12 cellular contexts compared by ENCODE assay signal in genomic region chr7:2796358-2797352, GRCh38. TPM values are rescaled to one million over a fixed set of nuclear protein-coding genes. Genes with fewer than 3 reads are reported as not detected.
DNase-seq lines count a peak whose midpoint lies in the region; TF ChIP-seq lines count a peak whose summit lies in the region.
"Had no signal": no experiment of that assay in that cellular context is flagged by ENCODE, and none has a peak within 500 bp of the region (broad histone marks: within the 10 kb centered on the region; RNA-seq: fewer than 3 reads in every experiment).

No MANE protein-coding gene starts in this region.

- no peak overlapping the region for H3K9ac ChIP-seq in BLaER1 treated with 17β-estradiol and CSF1 and Interleukin-3, amounts not matched to agents 10 nM and 100 nM

- peak overlapping the region in 1 of 11 experiments; percentile 10; a peak in 2 of 22 replicates for H3K27ac ChIP-seq in BLaER1 treated with 17β-estradiol and CSF1 and Interleukin-3, amounts not matched to agents 10 nM and 100 nM
- H3K27ac ChIP-seq in sigmoid colon (peak overlapping the region; percentile 48 to 69 (median 54)), WERI-Rb-1 (no peak overlapping the region)
- H3K27ac ChIP-seq in effector memory CD4-positive, alpha-beta T cell (ENCODE audit: insufficient read depth, low read length, poor library complexity, severe bottlenecking), result no peak overlapping the region

- H3K4me1 ChIP-seq in BLaER1 treated with 17β-estradiol and CSF1 and Interleukin-3, amounts not matched to agents 10 nM and 100 nM, result peaks cover 23 to 44% (median 42%) of the 10 kb centered on the region in 10 experiments
- peaks cover 0 to 29% (median 23%) of the 10 kb centered on the region in 4 donors for H3K4me1 ChIP-seq in sigmoid colon
- H3K4me1 ChIP-seq in effector memory CD4-positive, alpha-beta T cell (ENCODE audit: control insufficient read depth, insufficient read depth, low read length, poor library complexity, severe bottlenecking), result no peaks in the 10 kb centered on the region
- H3K4me1 ChIP-seq: prostate gland had no signal

- TF ChIP-seq EP300 in sigmoid colon (IDR thresholded peaks at IDR 0.05), result no peak

- H3K27me3 ChIP-seq in BLaER1 treated with 17β-estradiol and CSF1 and Interleukin-3, amounts not matched to agents 10 nM and 100 nM, result no peaks in the 10 kb centered on the region
- H3K27me3 ChIP-seq in sigmoid colon (no peaks in the 10 kb centered on the region), WERI-Rb-1 (ENCODE audit: insufficient read depth, low read depth, severe bottlenecking) (no peaks in the 10 kb centered on the region)
- H3K27me3 ChIP-seq in effector memory CD4-positive, alpha-beta T cell (replicated peaks; ENCODE audit: control insufficient read depth, insufficient read depth, low read length, poor library complexity, severe bottlenecking), result no peaks in the 10 kb centered on the region

- H3K36me3 ChIP-seq in BLaER1 treated with 17β-estradiol and CSF1 and Interleukin-3, amounts not matched to agents 10 nM and 100 nM, result peaks cover 35 to 64% (median 39%) of the 10 kb centered on the region in 11 experiments
- H3K36me3 ChIP-seq in sigmoid colon, result peaks cover 0 to 20% (median 6%) of the 10 kb centered on the region in 4 donors
- peaks cover 19% of the 10 kb centered on the region for H3K36me3 ChIP-seq in effector memory CD4-positive, alpha-beta T cell (ENCODE audit: control insufficient read depth, insufficient read depth, low read length)
- H3K36me3 ChIP-seq in WERI-Rb-1, result peaks cover 25% of the 10 kb centered on the region
- H3K36me3 ChIP-seq: prostate gland had no signal

- no peak overlapping the region for H3K4me3 ChIP-seq in BLaER1 treated with 17β-estradiol and CSF1 and Interleukin-3, amounts not matched to agents 10 nM and 100 nM
- H3K4me3 ChIP-seq in cardiac fibroblast (replicated peaks in 1 of 2; ENCODE audit: low read depth in 2 of 2, low read length in 2 of 2), result peak overlapping the region in 1 of 2 donors; percentile 33
- no peak overlapping the region for H3K4me3 ChIP-seq in sigmoid colon
- no peak overlapping the region for H3K4me3 ChIP-seq in effector memory CD4-positive, alpha-beta T cell (ENCODE audit: insufficient read depth, low read depth, low read length, poor library complexity, severe bottlenecking)
- no peak overlapping the region for H3K4me3 ChIP-seq in WERI-Rb-1 (ENCODE audit: low read depth, low read length)
- H3K4me3 ChIP-seq: prostate gland had no signal

- intact Hi-C loops in sigmoid colon (cut with DNase I), result no loop called here

- TF ChIP-seq CTCF in cardiac fibroblast (IDR thresholded peaks at IDR 0.05; ENCODE audit: low read depth, low read length), result no peak
- no peak for TF ChIP-seq CTCF in sigmoid colon (IDR thresholded peaks at IDR 0.05)
- TF ChIP-seq CTCF in WERI-Rb-1 (IDR thresholded peaks at IDR 0.05; ENCODE audit: low read depth, low read length), result no peak

- TF ChIP-seq POLR2A in sigmoid colon (IDR thresholded peaks at IDR 0.05), result no peak

- DNase-seq in cardiac fibroblast (ENCODE audit: low read depth in 2 of 2) (peak; percentile 92 to 99), inferior parietal cortex (ENCODE audit: extremely low spot score) (peak; percentile 53), sigmoid colon (peak; percentile 91), WERI-Rb-1 (no peak), NCI-H2029 (lab: John Stamatoyannopoulos, UW) (no peak), NCI-H446 treated with DMSO at 0.1 percent for 48 hours (lab: John Stamatoyannopoulos, UW) (no peak)
- no peak for DNase-seq in effector memory CD4-positive, alpha-beta T cell
- DNase-seq: activated CD4-positive, alpha-beta T cell treated with anti-CD3 and anti-CD28 coated beads, Interleukin-2, amount 50 U/mL, for 4 hours; CD4-positive, CD25-positive, alpha-beta regulatory T cell; NCI-H1694 had no signal

- H3K4me2 ChIP-seq in BLaER1 treated with 17β-estradiol and CSF1 and Interleukin-3, amounts not matched to agents 10 nM and 100 nM, result peak overlapping the region in 9 of 11 experiments; percentile 8 to 30 (median 16); a peak in 9 of 22 replicates

- WGBS in sigmoid colon, 2 donors, result 84 to 85% methylated on average over 20 of the region's 20 CpGs

- peaks cover 8 to 61% (median 37%) of the 10 kb centered on the region in 11 experiments; a peak in 13 of 22 replicates for H4K20me1 ChIP-seq in BLaER1 treated with 17β-estradiol and CSF1 and Interleukin-3, amounts not matched to agents 10 nM and 100 nM

- peaks cover 0 to 11% (median 4%) of the 10 kb centered on the region in 11 experiments; a peak in 7 of 22 replicates for H3K9me3 ChIP-seq in BLaER1 treated with 17β-estradiol and CSF1 and Interleukin-3, amounts not matched to agents 10 nM and 100 nM (replicated peaks in 1 of 11)
- H3K9me3 ChIP-seq in sigmoid colon (no peaks in the 10 kb centered on the region), WERI-Rb-1 (ENCODE audit: severe bottlenecking) (no peaks in the 10 kb centered on the region)
- no peaks in the 10 kb centered on the region for H3K9me3 ChIP-seq in effector memory CD4-positive, alpha-beta T cell (ENCODE audit: control insufficient read depth, low read length)
- H3K9me3 ChIP-seq: prostate gland had no signal

RNA-seq across cellular contexts. Expression of gene GNA12, which starts 47.5 kb away (rescaled TPM):
- 10 to 100 TPM; 21.4 to 46.5 (median 24.6) TPM for total RNA-seq in sigmoid colon
- 10 to 100 TPM; 13.2 to 22.7 (median 18.6) TPM for polyA plus RNA-seq in sigmoid colon

Comparison
In these comparisons a context has a peak if more than half of its experiments do, and no peak if none do; other contexts are left out.
1. H3K27ac ChIP-seq: peak in sigmoid colon (4 of 4); none in effector memory CD4-positive, alpha-beta T cell (single experiment) and WERI-Rb-1 (single experiment).
2. DNase-seq: peak in cardiac fibroblast (2 of 2), inferior parietal cortex (single experiment) and sigmoid colon (single experiment); none in effector memory CD4-positive, alpha-beta T cell (0 of 3), WERI-Rb-1 (single experiment), NCI-H2029 (single experiment) and NCI-H446 treated with DMSO at 0.1 percent for 48 hours (single experiment).